Comparison of ENCODE assay signal across 25 cellular contexts in the genomic region with DNA sequence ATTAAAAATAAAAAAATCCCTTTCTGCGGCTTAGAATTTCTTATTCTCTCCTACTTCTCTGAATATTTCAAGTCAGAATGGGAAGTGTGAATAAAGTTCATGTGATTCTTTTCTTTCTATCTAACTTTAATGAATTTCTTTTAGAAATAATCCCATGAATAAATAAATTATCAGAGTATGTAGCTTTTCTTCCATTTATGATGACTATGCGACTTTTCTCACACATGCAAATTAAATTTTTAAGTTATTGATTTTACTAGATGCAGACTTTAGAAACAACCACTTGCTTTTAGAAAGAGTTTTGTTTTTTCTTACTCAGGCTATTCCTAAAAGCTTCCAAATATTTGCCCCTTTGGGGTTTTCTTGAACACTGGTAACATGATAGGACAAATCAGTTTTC.
DNase-seq lines count a peak whose midpoint lies in the region; ATAC-seq, FAIRE-seq and TF ChIP-seq lines count a peak whose summit lies in the region.
"Had no signal": no experiment of that assay in that cellular context is flagged by ENCODE, and none has a peak within 500 bp of the region (broad histone marks: within the 10 kb centered on the region; RNA-seq: fewer than 3 reads in every experiment).

No MANE protein-coding gene starts in this region.

- POLR2A ChIA-PET in HepG2 (lab: Yijun Ruan, JAX) (no interaction called here), H1 (lab: Charles Lee; ENCODE audit: partially characterized antibody) (no interaction called here)

- H2BK12ac ChIP-seq in H1 (ENCODE audit: low read depth, low read length), result no peak overlapping the region

- TF ChIP-seq POLR2A in HepG2 (IDR thresholded peaks at IDR 0.05; ENCODE audit: insufficient read depth in 1 of 2, low read depth in 2 of 2, low read length in 2 of 2) (no peak), right lobe of liver (IDR thresholded peaks at IDR 0.05) (no peak), H1 (IDR thresholded peaks at IDR 0.05; ENCODE audit: control extremely low read depth in 1 of 2, low read depth in 2 of 2, low read length in 2 of 2) (no peak), GM12892 (IDR thresholded peaks at IDR 0.05; ENCODE audit: low read depth, low read length) (no peak)

- H3K14ac ChIP-seq in H1 (ENCODE audit: insufficient read length), result no peak overlapping the region

- H3K23ac ChIP-seq in H1 (ENCODE audit: insufficient read length), result no peak overlapping the region

- H3K9me3 ChIP-seq in HepG2 (ENCODE audit: low read length) (no peaks in the 10 kb centered on the region), right lobe of liver (no peaks in the 10 kb centered on the region), SK-N-MC (ENCODE audit: low read depth, low read length) (no peaks in the 10 kb centered on the region), H1 (ENCODE audit: insufficient read depth in 2 of 2, low read depth in 1 of 2, low read length in 1 of 2) (no peaks in the 10 kb centered on the region)
- H3K9me3 ChIP-seq: BE2C, BLaER1 had no signal

- no peak overlapping the region for H2BK20ac ChIP-seq in H1 (ENCODE audit: low read length)

- H3K4me3 ChIP-seq in HepG2 (replicated peaks in 1 of 3; ENCODE audit: insufficient read depth in 1 of 3, low read depth in 2 of 3, low read length in 3 of 3), result no peak overlapping the region
- no peak overlapping the region for H3K4me3 ChIP-seq in right lobe of liver
- H3K4me3 ChIP-seq in SK-N-MC, result peak overlapping the region; percentile 16; the same call in 1 of the 2 replicates
- H3K4me3 ChIP-seq in H1 (ENCODE audit: extremely low read depth in 1 of 4, insufficient read depth in 2 of 4, low read depth in 3 of 4, low read length in 4 of 4), result no peak overlapping the region
- H3K4me3 ChIP-seq: BLaER1, GM12878 had no signal

- in situ Hi-C loops in HepG2 (cut with HindIII; ENCODE audit: extremely low pct_ligation_motif_present, low pct_unique_long_range_greater_than_20kb), result no loop called here

- H4K8ac ChIP-seq in H1 (ENCODE audit: extremely low read depth, insufficient read depth, low read length), result no peak overlapping the region

- no TSS peak for BruUV-seq in HepG2 (replicated peaks; lab: Mats Ljungman, UMichigan)

- H4K20me1 ChIP-seq in HepG2 (ENCODE audit: insufficient read depth, low read length) (no peaks in the 10 kb centered on the region), H1 (replicated peaks in 1 of 2; ENCODE audit: control insufficient read depth in 1 of 2, insufficient read depth in 2 of 2, low read length in 2 of 2) (no peaks in the 10 kb centered on the region)
- H4K20me1 ChIP-seq: BLaER1 had no signal

- 43% methylated on average over 2 of the region's 2 CpGs for WGBS in HepG2 (ENCODE audit: low lambda C conversion rate)
- WGBS in right lobe of liver (ENCODE audit: insufficient coverage, low coverage, low lambda C conversion rate, missing lambda C conversion rate), result 89% methylated on average over 2 of the region's 2 CpGs
- WGBS in H1 (ENCODE audit: extremely low coverage in 1 of 2, insufficient coverage in 1 of 2, insufficient read length in 1 of 2, insufficient replicate concordance in 2 of 2, low coverage in 1 of 2, low lambda C conversion rate in 2 of 2, missing lambda C conversion rate in 1 of 2), 2 experiments, result 91% methylated on average over 2 of the region's 2 CpGs; no CpG with 5 or more reads in 1 of the 2 experiments

- CTCF ChIA-PET in HepG2 (lab: Yijun Ruan, JAX; ENCODE audit: low intra/inter-chr PET ratio, low total read pairs) (no interaction called here), H1 (lab: Charles Lee; ENCODE audit: partially characterized antibody) (no interaction called here)

- H3K4me1 ChIP-seq in HepG2 (ENCODE audit: insufficient read depth, low read length) (no peaks in the 10 kb centered on the region), right lobe of liver (no peaks in the 10 kb centered on the region), H1 (replicated peaks in 1 of 4; ENCODE audit: control insufficient read depth in 3 of 4, insufficient read depth in 4 of 4, low read length in 3 of 4) (no peaks in the 10 kb centered on the region)
- H3K4me1 ChIP-seq: BE2C, BLaER1 had no signal

- H2AK5ac ChIP-seq in H1 (ENCODE audit: low read depth, low read length), result no peak overlapping the region

- no peaks in the 10 kb centered on the region for H3K79me2 ChIP-seq in HepG2 (ENCODE audit: insufficient read depth, low read length)
- H3K79me2 ChIP-seq in H1 (ENCODE audit: control insufficient read depth in 1 of 2, insufficient read depth in 2 of 2, low read length in 2 of 2), result no peaks in the 10 kb centered on the region

- no peak overlapping the region for H2BK120ac ChIP-seq in H1 (replicated peaks; ENCODE audit: low read depth, low read length)

- H3K56ac ChIP-seq in H1 (replicated peaks; ENCODE audit: insufficient read length, low read depth, low read length), result no peak overlapping the region

- H3K36me3 ChIP-seq in HepG2 (replicated peaks in 1 of 2; ENCODE audit: control insufficient read depth in 1 of 2, insufficient read depth in 2 of 2, low read length in 2 of 2) (no peaks in the 10 kb centered on the region), right lobe of liver (no peaks in the 10 kb centered on the region), SK-N-MC (ENCODE audit: insufficient read depth, low read length) (no peaks in the 10 kb centered on the region), H1 (ENCODE audit: control insufficient read depth in 2 of 4, insufficient read depth in 4 of 4, low read length in 3 of 4) (no peaks in the 10 kb centered on the region)
- H3K36me3 ChIP-seq: BE2C, BLaER1 had no signal

- H3K9ac ChIP-seq in HepG2 (ENCODE audit: insufficient read depth, low read depth, low read length) (no peak overlapping the region), SK-N-MC (ENCODE audit: insufficient read length) (no peak overlapping the region), H1 (replicated peaks in 1 of 4; ENCODE audit: extremely low read depth in 1 of 4, low read depth in 3 of 4, low read length in 3 of 4) (no peak overlapping the region)
- H3K9ac ChIP-seq: BLaER1 had no signal

- H2BK15ac ChIP-seq in H1 (ENCODE audit: low read length), result no peak overlapping the region

- DNase-seq in HepG2 (ENCODE audit: low spot score) (no peak), right lobe of liver (no peak), SK-N-MC (ENCODE audit: low read depth, low spot score) (no peak), H1 (ENCODE audit: low read depth in 1 of 2, low spot score in 2 of 2) (no peak), GM12892 (ENCODE audit: insufficient read length) (no peak), NCI-H2196 (lab: John Stamatoyannopoulos, UW; ENCODE audit: unreplicated experiment) (no peak)
- DNase-seq: ACHN; BE2C; C1 segment of cervical spinal cord; CD4-positive, alpha-beta memory T cell; CD4-positive, CD25-positive, alpha-beta regulatory T cell; CD8-positive, alpha-beta memory T cell; COR-L47; DMS 273 treated with DMSO at 0.1 percent for 48 hours; DMS153; DMS53; DMS79; DND-41; EL; GDM1 had no signal

- no peak for TF ChIP-seq RAD21 in HepG2 (CRISPR knock-in tag; IDR thresholded peaks at IDR 0.05)
- no peak for TF ChIP-seq RAD21 in H1 (IDR thresholded peaks at IDR 0.05 in 1 of 2, conservative IDR thresholded peaks at IDR 0.05 in 1 of 2; ENCODE audit: low read depth in 2 of 2, low read length in 2 of 2)

- ATAC-seq in HepG2 (no peak), right lobe of liver (no peak), HG03045 (IDR thresholded peaks at IDR 0.05; ENCODE audit: unreplicated experiment) (no peak)
- ATAC-seq: GM12878 had no signal

- TF ChIP-seq CTCF in HepG2 (CRISPR knock-in tag; IDR thresholded peaks at IDR 0.05), result no peak
- no peak for TF ChIP-seq CTCF in right lobe of liver (IDR thresholded peaks at IDR 0.05)
- TF ChIP-seq CTCF in H1 (IDR thresholded peaks at IDR 0.05; ENCODE audit: control extremely low read depth in 1 of 3, insufficient read depth in 1 of 3, low read depth in 1 of 3, low read length in 3 of 3), result no peak

- no peak overlapping the region for H3K27ac ChIP-seq in HepG2 (ENCODE audit: extremely low read length, insufficient read depth, low read length)
- H3K27ac ChIP-seq in right lobe of liver, result no peak overlapping the region
- H3K27ac ChIP-seq in SK-N-MC, result peak overlapping the region; percentile 13; the same call in 1 of the 2 replicates
- no peak overlapping the region for H3K27ac ChIP-seq in H1 (ENCODE audit: low read depth, low read length)
- H3K27ac ChIP-seq: 22Rv1, BLaER1 had no signal

- intact Hi-C loops in HepG2 (cut with micrococcal nuclease; ENCODE audit: unreplicated experiment) (no loop called here), right lobe of liver (cut with DNase I) (no loop called here)

- no peak overlapping the region for H3K18ac ChIP-seq in H1 (ENCODE audit: extremely low read depth, low read length)

- H2BK5ac ChIP-seq in H1 (ENCODE audit: low read depth, low read length), result no peak overlapping the region

- no peaks in the 10 kb centered on the region for H3K23me2 ChIP-seq in H1 (ENCODE audit: low read depth, low read length)

- H4K91ac ChIP-seq in H1 (replicated peaks; ENCODE audit: insufficient read length, low read length), result no peak overlapping the region

- no peak overlapping the region for H4K5ac ChIP-seq in H1 (ENCODE audit: insufficient read length, low read depth, low read length)

- no peak for TF ChIP-seq EP300 in HepG2 (IDR thresholded peaks at IDR 0.05; ENCODE audit: low read depth in 2 of 2, low read length in 2 of 2)
- no peak for TF ChIP-seq EP300 in HepG2 (CRISPR knock-in tag; IDR thresholded peaks at IDR 0.05; ENCODE audit: borderline replicate concordance)
- TF ChIP-seq EP300 in H1 (IDR thresholded peaks at IDR 0.05; ENCODE audit: borderline replicate concordance in 1 of 2, low read depth in 2 of 2, low read length in 2 of 2), result no peak

- H3K79me1 ChIP-seq in H1 (ENCODE audit: low read depth, low read length), result no peaks in the 10 kb centered on the region

- FAIRE-seq in HepG2 (lab: Jason Lieb, UNC) (no peak), H1 (lab: Jason Lieb, UNC) (no peak), GM12892 (lab: Jason Lieb, UNC) (no peak)
- FAIRE-seq: GM12878, GM19239 had no signal

- H3K27me3 ChIP-seq in HepG2 (ENCODE audit: control insufficient read depth in 1 of 2, insufficient read depth in 2 of 2, low read length in 2 of 2) (no peaks in the 10 kb centered on the region), right lobe of liver (no peaks in the 10 kb centered on the region), H1 (replicated peaks in 1 of 4; ENCODE audit: control insufficient read depth in 3 of 4, extremely low read depth in 1 of 4, insufficient read depth in 3 of 4, low read length in 3 of 4) (no peaks in the 10 kb centered on the region)
- H3K27me3 ChIP-seq: BE2C, BLaER1 had no signal

- H2AFZ ChIP-seq in HepG2 (ENCODE audit: low read length) (no peak overlapping the region), H1 (ENCODE audit: low read length) (no peak overlapping the region)

- no peak overlapping the region for H3K4ac ChIP-seq in H1 (replicated peaks; ENCODE audit: insufficient read length, low read depth, low read length)

- no peak overlapping the region for H3K4me2 ChIP-seq in HepG2 (ENCODE audit: low read depth, low read length)
- H3K4me2 ChIP-seq in H1 (ENCODE audit: insufficient read depth in 1 of 2, low read depth in 2 of 2, low read length in 2 of 2), result no peak overlapping the region
- H3K4me2 ChIP-seq: BLaER1 had no signal

TF ChIP-seq in HepG2, 621 proteins besides CTCF, POLR2A, EP300 and RAD21 (continues in another document):
- TF ChIP-seq AGO1 (IDR thresholded peaks at IDR 0.05; ENCODE audit: low read depth, low read length, poor library complexity, severe bottlenecking), result no peak

TF ChIP-seq in H1, 55 proteins besides CTCF, POLR2A, EP300 and RAD21 (continues in another document):
- TF ChIP-seq TAF7 (optimal IDR thresholded peaks at IDR 0.05; ENCODE audit: borderline replicate concordance, low read depth, low read length), result no peak

Comparison
In these comparisons a context has a peak if more than half of its experiments do, and no peak if none do; other contexts are left out.
1. Of the 41 proteins assayed by ChIP-seq in both HepG2 and H1: peak only in HepG2: none; only in H1: none; in both: MAFK; in neither: 40.